ENCODE assay signal across 1 cellular context in the genomic region with DNA sequence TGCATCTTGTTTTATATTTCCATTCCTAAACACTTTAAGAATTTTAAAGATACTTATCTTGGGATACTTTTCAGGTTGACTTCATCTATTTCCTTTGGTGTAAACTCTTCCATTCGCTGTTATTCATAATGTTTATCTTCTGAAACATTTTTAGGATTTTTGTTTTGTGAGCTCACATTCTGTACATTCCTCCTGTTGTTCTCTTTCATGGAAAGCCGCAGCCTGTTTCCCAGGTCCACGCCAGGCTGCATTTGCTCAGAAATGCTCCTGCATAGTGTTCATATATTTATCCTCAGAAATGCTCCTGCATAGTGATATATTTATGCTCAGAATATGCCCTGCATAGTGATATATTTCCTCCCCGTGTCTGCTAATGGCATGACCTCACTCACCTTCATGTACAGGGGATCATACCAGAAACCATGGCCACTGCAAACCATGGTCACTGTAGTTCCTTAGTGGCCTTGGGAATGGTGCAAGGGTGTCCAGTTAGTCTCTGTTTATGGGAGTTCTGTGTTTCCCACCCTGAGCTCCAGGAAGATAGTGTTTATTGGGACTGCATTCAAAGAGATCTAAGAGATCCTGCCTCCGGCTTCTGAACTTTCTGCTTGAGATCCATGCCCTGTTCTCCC.
TF ChIP-seq lines count a peak whose summit lies in the region.

No MANE protein-coding gene starts in this region.

TF ChIP-seq in WTC11, 78 proteins besides CTCF, POLR2A, EP300 and RAD21 (continued from another document):
- TF ChIP-seq, protein P1, sequence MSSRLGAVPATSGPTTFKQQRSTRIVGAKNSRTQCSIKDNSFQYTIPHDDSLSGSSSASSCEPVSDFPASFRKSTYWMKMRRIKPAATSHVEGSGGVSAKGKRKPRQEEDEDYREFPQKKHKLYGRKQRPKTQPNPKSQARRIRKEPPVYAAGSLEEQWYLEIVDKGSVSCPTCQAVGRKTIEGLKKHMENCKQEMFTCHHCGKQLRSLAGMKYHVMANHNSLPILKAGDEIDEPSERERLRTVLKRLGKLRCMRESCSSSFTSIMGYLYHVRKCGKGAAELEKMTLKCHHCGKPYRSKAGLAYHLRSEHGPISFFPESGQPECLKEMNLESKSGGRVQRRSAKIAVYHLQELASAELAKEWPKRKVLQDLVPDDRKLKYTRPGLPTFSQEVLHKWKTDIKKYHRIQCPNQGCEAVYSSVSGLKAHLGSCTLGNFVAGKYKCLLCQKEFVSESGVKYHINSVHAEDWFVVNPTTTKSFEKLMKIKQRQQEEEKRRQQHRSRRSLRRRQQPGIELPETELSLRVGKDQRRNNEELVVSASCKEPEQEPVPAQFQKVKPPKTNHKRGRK (CRISPR knock-in tag; IDR thresholded peaks at IDR 0.05; ENCODE audit: borderline replicate concordance): no peak
- no peak for TF ChIP-seq ELF4 (CRISPR knock-in tag; IDR thresholded peaks at IDR 0.05; ENCODE audit: low read depth)
- TF ChIP-seq, protein P2, sequence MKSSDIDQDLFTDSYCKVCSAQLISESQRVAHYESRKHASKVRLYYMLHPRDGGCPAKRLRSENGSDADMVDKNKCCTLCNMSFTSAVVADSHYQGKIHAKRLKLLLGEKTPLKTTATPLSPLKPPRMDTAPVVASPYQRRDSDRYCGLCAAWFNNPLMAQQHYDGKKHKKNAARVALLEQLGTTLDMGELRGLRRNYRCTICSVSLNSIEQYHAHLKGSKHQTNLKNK (CRISPR knock-in tag; IDR thresholded peaks at IDR 0.05): no peak
- no peak for TF ChIP-seq KAT7 (CRISPR knock-in tag; IDR thresholded peaks at IDR 0.05; ENCODE audit: borderline replicate concordance)
- TF ChIP-seq, protein P3, sequence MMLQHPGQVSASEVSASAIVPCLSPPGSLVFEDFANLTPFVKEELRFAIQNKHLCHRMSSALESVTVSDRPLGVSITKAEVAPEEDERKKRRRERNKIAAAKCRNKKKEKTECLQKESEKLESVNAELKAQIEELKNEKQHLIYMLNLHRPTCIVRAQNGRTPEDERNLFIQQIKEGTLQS (CRISPR knock-in tag; conservative IDR thresholded peaks at IDR 0.05): no peak
- TF ChIP-seq RELA (CRISPR knock-in tag; IDR thresholded peaks at IDR 0.05; ENCODE audit: borderline replicate concordance): no peak
